14 cellular contexts compared by ENCODE assay signal in the genomic region with DNA sequence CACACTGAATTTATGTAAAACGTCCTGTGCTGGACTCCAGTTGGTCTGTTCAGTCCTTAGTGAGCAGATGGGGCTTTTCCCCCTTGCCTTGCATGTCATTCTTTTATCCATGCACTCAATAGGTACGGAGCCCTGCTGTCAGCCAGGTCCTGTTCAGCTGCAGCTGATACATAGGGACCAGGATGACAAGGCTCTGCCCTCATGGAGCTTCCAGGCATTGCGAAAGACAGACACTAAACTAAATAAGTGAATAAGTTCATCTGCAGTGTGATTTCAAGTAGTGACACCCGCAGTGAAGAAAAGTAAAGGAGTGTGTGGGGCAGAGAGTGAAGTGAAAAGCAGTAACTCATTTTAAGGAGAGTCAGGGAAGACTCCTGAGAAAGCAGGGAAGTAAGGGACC.
DNase-seq lines count a peak whose midpoint lies in the region; ATAC-seq and TF ChIP-seq lines count a peak whose summit lies in the region.
"Had no signal": no experiment of that assay in that cellular context is flagged by ENCODE, and none has a peak within 500 bp of the region (broad histone marks: within the 10 kb centered on the region; RNA-seq: fewer than 3 reads in every experiment).

No MANE protein-coding gene starts in this region.

- CTCF ChIA-PET in IMR-90 (lab: Yijun Ruan, JAX) = no interaction called here

- H3K14ac ChIP-seq in IMR-90 (replicated peaks; ENCODE audit: low read depth, low read length) = no peak overlapping the region

- no peak overlapping the region for H3K18ac ChIP-seq in IMR-90 (ENCODE audit: low read depth, low read length)

- no peak overlapping the region for H3K27ac ChIP-seq in CD4-positive, CD25-positive, alpha-beta regulatory T cell (ENCODE audit: insufficient read depth, low read length, poor library complexity, severe bottlenecking)
- H3K27ac ChIP-seq in IMR-90 (ENCODE audit: insufficient read depth, low read length) (no peak overlapping the region), prostate gland (no peak overlapping the region), lower lobe of right lung (no peak overlapping the region)

- no peaks in the 10 kb centered on the region for H3K79me1 ChIP-seq in IMR-90 (ENCODE audit: low read depth in 1 of 2, low read length in 2 of 2)

- no peak overlapping the region for H4K8ac ChIP-seq in IMR-90 (ENCODE audit: low read depth in 2 of 2, low read length in 2 of 2)

- no peak overlapping the region for H2BK120ac ChIP-seq in IMR-90 (ENCODE audit: low read depth, low read length)

- H3K9me3 ChIP-seq in CD4-positive, CD25-positive, alpha-beta regulatory T cell (ENCODE audit: control insufficient read depth in 2 of 2, low read length in 2 of 2) = no peaks in the 10 kb centered on the region
- H3K9me3 ChIP-seq in IMR-90 (ENCODE audit: control insufficient read depth, insufficient read depth, low read length) = no peaks in the 10 kb centered on the region
- no peaks in the 10 kb centered on the region for H3K9me3 ChIP-seq in prostate gland
- H3K9me3 ChIP-seq in lower lobe of right lung = no peaks in the 10 kb centered on the region
- H3K9me3 ChIP-seq: Caco-2 had no signal

- H3K27me3 ChIP-seq in CD4-positive, CD25-positive, alpha-beta regulatory T cell (ENCODE audit: control insufficient read depth, insufficient read depth, low read length) = no peaks in the 10 kb centered on the region
- H3K27me3 ChIP-seq in IMR-90 (ENCODE audit: control insufficient read depth, insufficient read depth, low read length) (no peaks in the 10 kb centered on the region), prostate gland (replicated peaks; ENCODE audit: insufficient read depth) (no peaks in the 10 kb centered on the region), lower lobe of right lung (ENCODE audit: low read depth) (no peaks in the 10 kb centered on the region)
- H3K27me3 ChIP-seq: BE2C had no signal

- in situ Hi-C loops in IMR-90 (cut with MboI; ENCODE audit: low sequenced_read_pairs) = no loop called here

- H2AK9ac ChIP-seq in IMR-90 (replicated peaks; ENCODE audit: low read depth, low read length, poor library complexity) = no peak overlapping the region

- ATAC-seq in CD4-positive, CD25-positive, alpha-beta regulatory T cell (ENCODE audit: low read depth in 2 of 2) = no peak
- ATAC-seq in IMR-90 (ENCODE audit: low read depth) (no peak), lower lobe of right lung (no peak)
- ATAC-seq: GM23338 had no signal

- H2AK5ac ChIP-seq in IMR-90 (ENCODE audit: low read depth, low read length) = no peak overlapping the region

- DNase-seq in CD4-positive, CD25-positive, alpha-beta regulatory T cell = no peak
- DNase-seq in IMR-90 = no peak
- no peak for DNase-seq in endothelial cell (ENCODE audit: low spot score)
- no peak for DNase-seq in neural crest cell (ENCODE audit: low read depth, low spot score)
- DNase-seq in prostate gland (ENCODE audit: low spot score) = no peak
- no peak for DNase-seq in activated T-cell treated with anti-CD3 and anti-CD28 coated beads, Interleukin-2, amount 50 U/mL, for 1 hour
- DNase-seq in lower lobe of right lung = no peak
- DNase-seq: ACHN; BE2C; C1 segment of cervical spinal cord; Caco-2; CD4-positive, alpha-beta T cell; HCEC 1CT had no signal

- no peak for TF ChIP-seq CTCF in IMR-90 (conservative IDR thresholded peaks at IDR 0.05; ENCODE audit: low read depth, low read length)
- TF ChIP-seq CTCF in endothelial cell (IDR thresholded peaks at IDR 0.05; ENCODE audit: unreplicated experiment) = no peak
- no peak for TF ChIP-seq CTCF in neural crest cell (conservative IDR thresholded peaks at IDR 0.05)
- no peak for TF ChIP-seq CTCF in prostate gland (IDR thresholded peaks at IDR 0.05)
- no peak for TF ChIP-seq CTCF in lower lobe of right lung (IDR thresholded peaks at IDR 0.05)

- H4K91ac ChIP-seq in IMR-90 (ENCODE audit: insufficient read depth, low read depth, low read length) = no peak overlapping the region

- 100% methylated on average over 1 of the region's 4 CpGs; no CpG with 5 or more reads in 1 of the 2 experiments for WGBS in IMR-90 (ENCODE audit: extremely low coverage in 2 of 2, insufficient read length in 1 of 2), 2 experiments
- WGBS in prostate gland = 96% methylated on average over 4 of the region's 4 CpGs

- BruUV-seq in IMR-90 (replicated peaks; lab: Mats Ljungman, UMichigan) = no TSS peak

- H3K4me2 ChIP-seq in IMR-90 (ENCODE audit: low read depth, low read length) = no peak overlapping the region
- H3K4me2 ChIP-seq: GM23338 had no signal

- H2BK20ac ChIP-seq in IMR-90 (ENCODE audit: low read depth, low read length) = no peak overlapping the region

- TF ChIP-seq POLR2A in IMR-90 (IDR thresholded peaks at IDR 0.05; ENCODE audit: low read depth, low read length) (no peak), prostate gland (IDR thresholded peaks at IDR 0.05) (no peak)

- H4K5ac ChIP-seq in IMR-90 (ENCODE audit: low read depth, low read length) = no peak overlapping the region

- H3K36me3 Mint-ChIP-seq in CD4-positive, CD25-positive, alpha-beta regulatory T cell = peaks cover 27% of the 10 kb centered on the region
- H3K36me3 Mint-ChIP-seq in endothelial cell (ENCODE audit: low read depth, unreplicated experiment) (no peaks in the 10 kb centered on the region), neural crest cell (ENCODE audit: low read depth) (peaks cover 6% of the 10 kb centered on the region)

- no peak overlapping the region for H3K9ac ChIP-seq in IMR-90 (ENCODE audit: low read depth, low read length)

- H3K9me1 ChIP-seq in IMR-90 (ENCODE audit: insufficient read depth, low read length) = no peaks in the 10 kb centered on the region; the same call in 1 of the 2 replicates

- no peak overlapping the region for H2BK5ac ChIP-seq in IMR-90 (ENCODE audit: low read depth, low read length, poor library complexity, severe bottlenecking)

- peak overlapping the region in 2 of 3 donors; percentile 10 to 72 for H3K27ac Mint-ChIP-seq in CD4-positive, CD25-positive, alpha-beta regulatory T cell
- H3K27ac Mint-ChIP-seq in endothelial cell (ENCODE audit: unreplicated experiment) (no peak overlapping the region), neural crest cell (ENCODE audit: unreplicated experiment) (peak overlapping the region; percentile 15)
- H3K27ac Mint-ChIP-seq: CD4-positive, alpha-beta T cell; GM23338 had no signal

- H3K56ac ChIP-seq in IMR-90 (ENCODE audit: extremely low read depth, insufficient read depth, low read length) = no peak overlapping the region

- H3K9me3 Mint-ChIP-seq in CD4-positive, CD25-positive, alpha-beta regulatory T cell = peaks cover 0 to 18% (median 0%) of the 10 kb centered on the region in 7 donors
- H3K9me3 Mint-ChIP-seq in endothelial cell (ENCODE audit: unreplicated experiment) = no peaks in the 10 kb centered on the region
- H3K9me3 Mint-ChIP-seq in neural crest cell = peaks cover 3% of the 10 kb centered on the region
- H3K9me3 Mint-ChIP-seq: CD4-positive, alpha-beta T cell had no signal

- no peak overlapping the region for H3K4me3 ChIP-seq in CD4-positive, CD25-positive, alpha-beta regulatory T cell (ENCODE audit: low read depth, low read length)
- H3K4me3 ChIP-seq in IMR-90 (ENCODE audit: insufficient read depth, low read depth, low read length) (no peak overlapping the region), prostate gland (no peak overlapping the region), lower lobe of right lung (no peak overlapping the region)
- H3K4me3 ChIP-seq: GM23338 had no signal

- dilution Hi-C loops in IMR-90 (cut with HindIII; ENCODE audit: low sequenced_read_pairs, unreplicated experiment) = no loop called here

- H3K27me3 Mint-ChIP-seq in CD4-positive, CD25-positive, alpha-beta regulatory T cell = no peaks in the 10 kb centered on the region
- no peaks in the 10 kb centered on the region for H3K27me3 Mint-ChIP-seq in endothelial cell (ENCODE audit: unreplicated experiment)
- no peaks in the 10 kb centered on the region for H3K27me3 Mint-ChIP-seq in neural crest cell (ENCODE audit: low read depth)
- H3K27me3 Mint-ChIP-seq: CD4-positive, alpha-beta T cell had no signal

- no peak for TF ChIP-seq RAD21 in IMR-90 (IDR thresholded peaks at IDR 0.05; ENCODE audit: low read length)

- H3K4me1 Mint-ChIP-seq in CD4-positive, CD25-positive, alpha-beta regulatory T cell = peaks cover 10 to 30% (median 18%) of the 10 kb centered on the region in 4 donors
- H3K4me1 Mint-ChIP-seq in endothelial cell (ENCODE audit: unreplicated experiment) (peaks cover 23% of the 10 kb centered on the region), neural crest cell (peaks cover 24% of the 10 kb centered on the region)

- H4K20me1 ChIP-seq in IMR-90 (ENCODE audit: insufficient read depth, low read length) = no peaks in the 10 kb centered on the region

- no peak overlapping the region for H3K4me3 Mint-ChIP-seq in CD4-positive, CD25-positive, alpha-beta regulatory T cell
- H3K4me3 Mint-ChIP-seq in endothelial cell (ENCODE audit: unreplicated experiment) (peak overlapping the region; percentile 9), neural crest cell (no peak overlapping the region)
- H3K4me3 Mint-ChIP-seq: CD4-positive, alpha-beta T cell; GM23338 had no signal

- H2AFZ ChIP-seq in IMR-90 (replicated peaks; ENCODE audit: low read length, poor library complexity) = no peak overlapping the region
- H2AFZ ChIP-seq: GM23338 had no signal

- H3K4ac ChIP-seq in IMR-90 (ENCODE audit: low read depth, low read length) = no peak overlapping the region

- H3K36me3 ChIP-seq in CD4-positive, CD25-positive, alpha-beta regulatory T cell (ENCODE audit: control insufficient read depth, insufficient read depth, low read length) = no peaks in the 10 kb centered on the region
- no peaks in the 10 kb centered on the region; the same call in 1 of the 2 replicates for H3K36me3 ChIP-seq in IMR-90 (ENCODE audit: control insufficient read depth, insufficient read depth, low read length)
- no peaks in the 10 kb centered on the region for H3K36me3 ChIP-seq in prostate gland
- H3K36me3 ChIP-seq in lower lobe of right lung = no peaks in the 10 kb centered on the region
- H3K36me3 ChIP-seq: BE2C had no signal

- no peak overlapping the region for H3K23ac ChIP-seq in IMR-90 (ENCODE audit: low read depth, low read length)

- H2BK15ac ChIP-seq in IMR-90 (ENCODE audit: low read depth, low read length) = no peak overlapping the region

- intact Hi-C loops in IMR-90 (cut with micrococcal nuclease) (no loop called here), prostate gland (cut with DNase I) (no loop called here), lower lobe of right lung (cut with DNase I) (no loop called here)

- no peaks in the 10 kb centered on the region for H3K4me1 ChIP-seq in CD4-positive, CD25-positive, alpha-beta regulatory T cell (ENCODE audit: control insufficient read depth, insufficient read depth, low read length, poor library complexity, severe bottlenecking)
- H3K4me1 ChIP-seq in IMR-90 (ENCODE audit: control insufficient read depth, insufficient read depth, low read length) = no peaks in the 10 kb centered on the region
- no peaks in the 10 kb centered on the region for H3K4me1 ChIP-seq in prostate gland (replicated peaks)
- H3K4me1 ChIP-seq in lower lobe of right lung = peaks cover 11% of the 10 kb centered on the region
- H3K4me1 ChIP-seq: BE2C, Caco-2 had no signal

- POLR2A ChIA-PET in IMR-90 (lab: Charles Lee; ENCODE audit: unreplicated experiment) = no interaction called here

TF ChIP-seq in IMR-90, 13 proteins besides CTCF, POLR2A, EP300 and RAD21:
- peak; percentile 47 for TF ChIP-seq CEBPB (IDR thresholded peaks at IDR 0.05; ENCODE audit: low read depth, low read length)
- TF ChIP-seq MXI1 (IDR thresholded peaks at IDR 0.05; ENCODE audit: borderline replicate concordance, low read depth, low read length) = no peak
